Comparison of ENCODE assay signal across 10 cellular contexts in genomic region chr4:134200811-134201215, GRCh38. TPM values are rescaled to one million over a fixed set of nuclear protein-coding genes. Genes with fewer than 3 reads are reported as not detected.
DNase-seq lines count a peak whose midpoint lies in the region; ATAC-seq and TF ChIP-seq lines count a peak whose summit lies in the region.
"Had no signal": no experiment of that assay in that cellular context is flagged by ENCODE, and none has a peak within 500 bp of the region (broad histone marks: within the 10 kb centered on the region; RNA-seq: fewer than 3 reads in every experiment).

No MANE protein-coding gene starts in this region.

- TF ChIP-seq POLR2A in breast epithelium (IDR thresholded peaks at IDR 0.05) = no peak

- peak overlapping the region in 4 of 5 donors; percentile 56 to 81 (median 74) for H3K9ac ChIP-seq in subcutaneous abdominal adipose tissue (ENCODE audit: low read length in 5 of 5)

- H3K4me3 ChIP-seq in HFF-Myc (replicated peaks; ENCODE audit: low read depth, low read length) (peak overlapping the region; percentile 51), breast epithelium (peak overlapping the region; percentile 57 to 79 (median 62)), subcutaneous abdominal adipose tissue (ENCODE audit: low read depth in 1 of 5, low read length in 5 of 5) (peak overlapping the region; percentile 65 to 75 (median 69))

- TF ChIP-seq CTCF in HFF-Myc (IDR thresholded peaks at IDR 0.05; ENCODE audit: low read depth, low read length, missing control alignments) (no peak), breast epithelium (IDR thresholded peaks at IDR 0.05) (no peak)

- intact Hi-C loops in breast epithelium (cut with DNase I; ENCODE audit: low total_unique reads) = loop anchor here (10.0 kb wide), 1 partner anchor 696 kb away; no protein-coding TSS in a partner anchor

- ATAC-seq in GM19452 (IDR thresholded peaks at IDR 0.05; ENCODE audit: unreplicated experiment) (no peak), HG03196 (IDR thresholded peaks at IDR 0.05; ENCODE audit: unreplicated experiment) (no peak)

- H3K36me3 ChIP-seq in breast epithelium (no peaks in the 10 kb centered on the region), subcutaneous abdominal adipose tissue (ENCODE audit: control insufficient read depth in 5 of 5, insufficient read depth in 5 of 5, low read length in 5 of 5) (no peaks in the 10 kb centered on the region)

- H3K9me3 ChIP-seq in breast epithelium (no peaks in the 10 kb centered on the region), subcutaneous abdominal adipose tissue (ENCODE audit: control insufficient read depth in 5 of 5, low read length in 5 of 5) (no peaks in the 10 kb centered on the region)

- DNase-seq in HFF-Myc (ENCODE audit: extremely low read depth, low read depth) = no peak
- no peak for DNase-seq in breast epithelium (ENCODE audit: low spot score in 2 of 2)
- peak; percentile 12 for DNase-seq in iPS-NIHi11 (ENCODE audit: low spot score)
- DNase-seq in stimulated activated CD4-positive, alpha-beta T cell treated with anti-CD3 and anti-CD28 coated beads, Interleukin-4, amount 100 ng/mL, for 1 hour = no peak
- DNase-seq in activated CD4-positive, CD25-positive, alpha-beta regulatory T cell treated with anti-CD3 and anti-CD28 coated beads, Interleukin-2, amount 50 U/mL, for 72 hours = no peak
- DNase-seq: stimulated activated CD4-positive, alpha-beta T cell treated with anti-CD3 and anti-CD28 coated beads, Interleukin-2, amount 100 ng/mL, for 24 hours; SW 1271 had no signal

- H3K27ac ChIP-seq in breast epithelium (peak overlapping the region; percentile 68 to 72), subcutaneous abdominal adipose tissue (ENCODE audit: low read depth, low read length) (peak overlapping the region; percentile 61)

- no peaks in the 10 kb centered on the region for H3K27me3 ChIP-seq in breast epithelium
- H3K27me3 ChIP-seq in subcutaneous abdominal adipose tissue (ENCODE audit: control insufficient read depth in 5 of 5, insufficient read depth in 4 of 5, low read length in 5 of 5) = peaks cover 0 to 4% (median 0%) of the 10 kb centered on the region in 5 donors

- H3K4me1 ChIP-seq in breast epithelium (peaks cover 0 to 8% of the 10 kb centered on the region in 2 donors), subcutaneous abdominal adipose tissue (ENCODE audit: control insufficient read depth in 5 of 5, insufficient read depth in 5 of 5, low read length in 5 of 5) (peaks cover 0 to 24% (median 15%) of the 10 kb centered on the region in 5 donors)

RNA-seq across cellular contexts. Expression of gene PABPC4L, which starts 0.8 kb away (rescaled TPM):
- 1 to 10 TPM in 1 of 3 donors, under 1 TPM in 2; 0.96 to 1.2 (median 0.98) TPM for total RNA-seq in breast epithelium
